Comparison of ENCODE assay signal across 19 cellular contexts in the genomic region with DNA sequence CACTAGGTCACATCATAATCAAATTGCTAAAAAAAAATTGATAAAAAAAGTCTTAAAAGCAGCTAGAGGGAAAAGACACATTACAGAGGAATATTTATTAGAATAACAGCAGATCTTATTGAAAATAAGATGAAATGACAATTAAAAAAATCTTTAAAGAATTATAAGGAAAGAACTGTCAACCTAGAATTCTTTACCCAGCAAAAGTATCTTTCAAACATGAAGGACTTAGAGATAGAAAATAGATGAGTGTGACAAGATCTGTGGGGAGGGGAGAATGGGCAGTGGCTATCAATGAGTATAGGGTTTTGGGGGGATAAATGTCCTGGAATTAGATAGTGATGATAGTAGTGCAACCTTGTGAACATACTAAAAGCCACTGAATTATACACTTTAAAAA. TPM values are rescaled to one million over a fixed set of nuclear protein-coding genes. Genes with fewer than 3 reads are reported as not detected.
A peak's percentile ranks its signal among the peaks of the same experiment; 100 is the strongest.
DNase-seq lines count a peak whose midpoint lies in the region; ATAC-seq, FAIRE-seq and TF ChIP-seq lines count a peak whose summit lies in the region.
"Had no signal": no experiment of that assay in that cellular context is flagged by ENCODE, and none has a peak within 500 bp of the region (broad histone marks: within the 10 kb centered on the region; RNA-seq: fewer than 3 reads in every experiment).

No MANE protein-coding gene starts in this region.

- H3K27me3 ChIP-seq in HepG2 (ENCODE audit: control insufficient read depth in 1 of 2, insufficient read depth in 2 of 2, low read length in 2 of 2): no peaks in the 10 kb centered on the region
- H3K27me3 ChIP-seq: BLaER1 treated with 17β-estradiol and CSF1 and Interleukin-3, amounts not matched to agents 10 nM and 100 nM had no signal

- H3K9me3 Mint-ChIP-seq in Calu3 (ENCODE audit: low read depth, unreplicated experiment): peaks cover 4% of the 10 kb centered on the region

- H3K27ac Mint-ChIP-seq in Calu3 (ENCODE audit: unreplicated experiment): peak overlapping the region; percentile 63
- H3K27ac Mint-ChIP-seq: B cell; CD4-positive, alpha-beta T cell; CD8-positive, alpha-beta T cell had no signal

- TF ChIP-seq CTCF in Calu3 (IDR thresholded peaks at IDR 0.05; ENCODE audit: unreplicated experiment) (no peak), HepG2 (CRISPR knock-in tag; IDR thresholded peaks at IDR 0.05) (no peak)

- no peak for TF ChIP-seq POLR2A in HepG2 (IDR thresholded peaks at IDR 0.05; ENCODE audit: insufficient read depth in 1 of 2, low read depth in 2 of 2, low read length in 2 of 2)

- POLR2A ChIA-PET in HepG2 (lab: Yijun Ruan, JAX): interaction anchor here (2.0 kb wide), 1 partner anchor 18 kb away, joined by 14 read pairs; no protein-coding TSS in a partner anchor

- H3K36me3 Mint-ChIP-seq in Calu3 (ENCODE audit: insufficient read depth, unreplicated experiment): peaks cover 6% of the 10 kb centered on the region

- no peak overlapping the region for H2AFZ ChIP-seq in HepG2 (ENCODE audit: low read length)

- ATAC-seq in HepG2 (no peak), GM21447 (IDR thresholded peaks at IDR 0.05; ENCODE audit: unreplicated experiment) (no peak)
- ATAC-seq: A549; CD8-positive, alpha-beta T cell had no signal

- no peak overlapping the region for H3K9ac ChIP-seq in HepG2 (ENCODE audit: insufficient read depth, low read depth, low read length)
- H3K9ac ChIP-seq: BLaER1 treated with 17β-estradiol and CSF1 and Interleukin-3, amounts not matched to agents 10 nM and 100 nM had no signal

- H3K27ac ChIP-seq in HepG2 (ENCODE audit: extremely low read length, insufficient read depth, low read length): peak overlapping the region; percentile 84
- H3K27ac ChIP-seq: A549; BLaER1 treated with 17β-estradiol and CSF1 and Interleukin-3, amounts not matched to agents 10 nM and 100 nM; C4-2B had no signal

- H3K9me3 ChIP-seq in HepG2 (ENCODE audit: low read length): peaks cover 9% of the 10 kb centered on the region

- DNase-seq in Calu3 (no peak), HepG2 (ENCODE audit: low spot score) (no peak), DMS114 treated with DMSO at 0.1 percent for 48 hours (lab: John Stamatoyannopoulos, UW; ENCODE audit: unreplicated experiment) (no peak)
- no peak for DNase-seq in stimulated activated CD4-positive, alpha-beta T cell treated with anti-CD3 and anti-CD28 coated beads, Interleukin-2, amount 100 ng/mL, for 24 hours
- DNase-seq: AML-193; Caco-2; CD4-positive, alpha-beta T cell; CD8-positive, alpha-beta T cell; DMS 273 treated with DMSO at 0.1 percent for 48 hours; DMS79 treated with DMSO at 0.1 percent for 48 hours; GF-D8 had no signal

- H4K20me1 ChIP-seq in HepG2 (ENCODE audit: insufficient read depth, low read length): no peaks in the 10 kb centered on the region
- H4K20me1 ChIP-seq: BLaER1 treated with 17β-estradiol and CSF1 and Interleukin-3, amounts not matched to agents 10 nM and 100 nM had no signal

- H3K27me3 Mint-ChIP-seq in Calu3 (ENCODE audit: unreplicated experiment): no peaks in the 10 kb centered on the region
- H3K27me3 Mint-ChIP-seq: B cell; CD4-positive, alpha-beta T cell had no signal

- in situ Hi-C loops in HepG2 (cut with HindIII; ENCODE audit: extremely low pct_ligation_motif_present, low pct_unique_long_range_greater_than_20kb): no loop called here

- H3K36me3 ChIP-seq in HepG2 (replicated peaks in 1 of 2; ENCODE audit: control insufficient read depth in 1 of 2, insufficient read depth in 2 of 2, low read length in 2 of 2): no peaks in the 10 kb centered on the region

- H3K4me3 ChIP-seq in HepG2 (replicated peaks in 1 of 3; ENCODE audit: insufficient read depth in 1 of 3, low read depth in 2 of 3, low read length in 3 of 3): no peak overlapping the region
- H3K4me3 ChIP-seq: A549; BLaER1 treated with 17β-estradiol and CSF1 and Interleukin-3, amounts not matched to agents 10 nM and 100 nM had no signal

- H3K4me1 Mint-ChIP-seq in Calu3 (ENCODE audit: low read depth, unreplicated experiment): peaks cover 16% of the 10 kb centered on the region
- H3K4me1 Mint-ChIP-seq: B cell had no signal

- H3K4me1 ChIP-seq in HepG2 (ENCODE audit: insufficient read depth, low read length): peaks cover 29% of the 10 kb centered on the region
- H3K4me1 ChIP-seq: Caco-2 had no signal

- no peaks in the 10 kb centered on the region for H3K79me2 ChIP-seq in HepG2 (ENCODE audit: insufficient read depth, low read length)

- FAIRE-seq in TTC549 (lab: Jason Lieb, UNC) (peak; percentile 11), HepG2 (lab: Jason Lieb, UNC) (no peak)
- FAIRE-seq: GM12891, GM19239 had no signal

- no peak overlapping the region for H3K4me3 Mint-ChIP-seq in Calu3 (ENCODE audit: low read depth, unreplicated experiment)
- H3K4me3 Mint-ChIP-seq: B cell; CD4-positive, alpha-beta T cell; CD8-positive, alpha-beta T cell had no signal

- intact Hi-C loops in Calu3 (cut with micrococcal nuclease; ENCODE audit: unreplicated experiment): no loop called here
- intact Hi-C loops in HepG2 (cut with micrococcal nuclease; ENCODE audit: unreplicated experiment): no loop called here

- CTCF ChIA-PET in Calu3 (lab: Charles Lee): no interaction called here
- CTCF ChIA-PET in HepG2 (lab: Yijun Ruan, JAX; ENCODE audit: low intra/inter-chr PET ratio, low total read pairs): no interaction called here

- no TSS peak for BruUV-seq in Calu3 (replicated peaks; lab: Mats Ljungman, UMichigan)
- no TSS peak for BruUV-seq in HepG2 (replicated peaks; lab: Mats Ljungman, UMichigan)

- TF ChIP-seq EP300 in HepG2 (IDR thresholded peaks at IDR 0.05; ENCODE audit: low read depth in 2 of 2, low read length in 2 of 2): no peak
- no peak for TF ChIP-seq EP300 in HepG2 (CRISPR knock-in tag; IDR thresholded peaks at IDR 0.05; ENCODE audit: borderline replicate concordance)

- no peak for TF ChIP-seq RAD21 in HepG2 (CRISPR knock-in tag; IDR thresholded peaks at IDR 0.05)

- H3K4me2 ChIP-seq in HepG2 (ENCODE audit: low read depth, low read length): no peak overlapping the region
- H3K4me2 ChIP-seq: A549; BLaER1 treated with 17β-estradiol and CSF1 and Interleukin-3, amounts not matched to agents 10 nM and 100 nM had no signal

TF ChIP-seq in HepG2, 621 proteins besides CTCF, POLR2A, EP300 and RAD21:
- TF ChIP-seq ZFP1 (CRISPR knock-in tag; IDR thresholded peaks at IDR 0.05) (peak; percentile 46; the same call in 1 of the 2 replicates), ZNF136 (CRISPR knock-in tag; IDR thresholded peaks at IDR 0.05; ENCODE audit: low read depth) (peak; percentile 100), ARID2 (CRISPR knock-in tag; IDR thresholded peaks at IDR 0.05; ENCODE audit: borderline replicate concordance) (no peak)

RNA-seq across cellular contexts. Expression of gene RNF103, which starts 26.5 kb away (rescaled TPM):
- total RNA-seq in Calu3 (2022) (33.3 and 34.1 TPM in 2 replicates), HepG2 (2016; rRNA removed; fragmentation: Illumina TruSeq; extraction: Trizol) (12.6 and 19.8 TPM in 2 replicates)
- total RNA-seq in HepG2 (2016; cell fraction: cytosol; rRNA removed; fragmentation: Illumina TruSeq; extraction: Trizol; ENCODE audit: low read depth): 1.5 and 1.9 TPM in 2 replicates
- total RNA-seq in HepG2 (2016; cell fraction: insoluble cytoplasmic fraction; rRNA removed; fragmentation: Illumina TruSeq; extraction: Trizol): 11.0 and 21.0 TPM in 2 replicates
- 6.1 and 6.2 TPM in 2 replicates for total RNA-seq in HepG2 (2016; cell fraction: membrane; rRNA removed; fragmentation: Illumina TruSeq; extraction: Trizol)
- total RNA-seq in HepG2 (2016; cell fraction: nucleus; rRNA removed; fragmentation: Illumina TruSeq; extraction: Trizol): 39.4 and 41.8 TPM in 2 replicates
- polyA plus RNA-seq in HepG2 (2011; rRNA removed): 19.6 and 21.1 TPM in 2 replicates
- 8.2 and 16.0 TPM in 2 replicates for polyA plus RNA-seq in HepG2 (2011; cell fraction: cytosol; rRNA removed)
- 22.3 and 24.0 TPM in 2 replicates for polyA plus RNA-seq in HepG2 (2011; cell fraction: nucleus; rRNA removed)
- 38.7 and 39.1 TPM in 2 replicates for polyA plus RNA-seq in HepG2 (2012)
- polyA plus RNA-seq in HepG2 (2016; cell fraction: cytosol; fragmentation: Illumina TruSeq; extraction: Trizol; ENCODE audit: low read depth): 1.5 and 1.6 TPM in 2 replicates
- polyA plus RNA-seq in HepG2 (2016; cell fraction: insoluble cytoplasmic fraction; fragmentation: Illumina TruSeq; extraction: Trizol; ENCODE audit: low read depth): 11.7 and 15.5 TPM in 2 replicates
- polyA plus RNA-seq in HepG2 (2016; cell fraction: membrane; fragmentation: Illumina TruSeq; extraction: Trizol; ENCODE audit: low read depth): 4.1 and 4.3 TPM in 2 replicates
- polyA plus RNA-seq in HepG2 (2016; cell fraction: nucleus; fragmentation: Illumina TruSeq; extraction: Trizol; ENCODE audit: insufficient read depth, low read depth): 43.3 and 45.1 TPM in 2 replicates
- 5.0 and 18.9 TPM in 2 replicates for polyA minus RNA-seq in HepG2 (2011; rRNA and poly(A)+ RNA removed; ENCODE audit: low replicate concordance)
- 22.4 and 27.3 TPM in 2 replicates for polyA minus RNA-seq in HepG2 (2011; cell fraction: cytosol; rRNA and poly(A)+ RNA removed)
- 136 and 137 TPM in 2 replicates for polyA minus RNA-seq in HepG2 (2011; cell fraction: nucleus; rRNA and poly(A)+ RNA removed)
